Comparison of ENCODE assay signal across 7 cellular contexts in the genomic region with DNA sequence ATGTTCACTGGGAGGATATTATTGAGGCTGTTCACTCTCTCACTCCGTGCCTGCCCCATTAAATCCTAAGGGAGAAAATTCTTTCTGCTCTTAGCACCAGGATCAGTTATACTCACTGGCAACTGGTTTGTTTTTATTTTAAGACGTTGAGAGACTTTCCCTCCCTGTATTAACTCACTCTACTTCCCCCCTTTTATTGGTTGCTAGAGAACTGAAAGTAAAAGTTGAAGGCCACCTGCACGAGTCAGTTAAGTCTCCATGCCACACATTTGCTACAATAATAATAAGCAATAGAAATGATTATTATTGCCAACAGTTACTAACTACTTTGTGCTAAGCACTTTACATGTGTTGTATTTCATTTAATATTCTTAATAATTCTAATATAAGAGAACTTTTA. TPM values are rescaled to one million over a fixed set of nuclear protein-coding genes. Genes with fewer than 3 reads are reported as not detected.
DNase-seq lines count a peak whose midpoint lies in the region; ATAC-seq and TF ChIP-seq lines count a peak whose summit lies in the region.
"Not testable (repeated sequence)": the region's sequence is repeated elsewhere in the genome, so short reads cannot be mapped to it uniquely, and the experiment has no call there.

No MANE protein-coding gene starts in this region.

- H3K4me3 Mint-ChIP-seq in activated CD4-positive, alpha-beta T cell treated with anti-CD3 and anti-CD28 coated beads, Interleukin-2, amount 10 ng/mL, durations not matched to agents 7 days and 5 days = peak overlapping the region; percentile 17

- H3K4me2 ChIP-seq in MM.1S (ENCODE audit: low read depth, low read length) = peak overlapping the region; percentile 50; the same call in 1 of the 2 replicates

- POLR2A ChIA-PET in activated CD4-positive, alpha-beta T cell treated with anti-CD3 and anti-CD28 coated beads, Interleukin-2, amount 10 ng/mL, durations not matched to agents 7 days and 5 days (lab: Charles Lee) = not testable (repeated sequence)

- H3K4me1 ChIP-seq in MM.1S (ENCODE audit: low read length) = not testable (repeated sequence)

- CTCF ChIA-PET in activated CD4-positive, alpha-beta T cell treated with anti-CD3 and anti-CD28 coated beads, Interleukin-2, amount 10 ng/mL, durations not matched to agents 7 days and 5 days (lab: Charles Lee) = not testable (repeated sequence)

- H2AFZ ChIP-seq in MM.1S (ENCODE audit: low read length) = peak overlapping the region; percentile 17; the same call in 1 of the 2 replicates

- not testable (repeated sequence) for H3K9me2 ChIP-seq in MM.1S (replicated peaks; ENCODE audit: insufficient read depth, low read length)

- H3K4me3 ChIP-seq in MM.1S (ENCODE audit: low read length) (peak overlapping the region; percentile 22; the same call in 1 of the 2 replicates), coronary artery (peak overlapping the region; percentile 54)

- not testable (repeated sequence) for H3F3A ChIP-seq in MM.1S (ENCODE audit: insufficient read depth, low read length)

- not testable (repeated sequence) for DNase-seq in MM.1S; activated CD4-positive, alpha-beta T cell treated with anti-CD3 and anti-CD28 coated beads, Interleukin-2, amount 10 ng/mL, durations not matched to agents 7 days and 5 days; coronary artery (ENCODE audit: low spot score)

- H3K79me2 ChIP-seq in MM.1S (ENCODE audit: low read length) = not testable (repeated sequence)

- H3K27ac ChIP-seq in MM.1S (ENCODE audit: low read length); coronary artery: not testable (repeated sequence)

- not testable (repeated sequence) for H3K27ac Mint-ChIP-seq in activated CD4-positive, alpha-beta T cell treated with anti-CD3 and anti-CD28 coated beads, Interleukin-2, amount 10 ng/mL, durations not matched to agents 7 days and 5 days

- not testable (repeated sequence) for H3K9ac ChIP-seq in MM.1S (ENCODE audit: low read length)

- H3K27me3 ChIP-seq in MM.1S (replicated peaks; ENCODE audit: insufficient read depth, low read length) = not testable (repeated sequence)

- H3K9me3 Mint-ChIP-seq in activated CD4-positive, alpha-beta T cell treated with anti-CD3 and anti-CD28 coated beads, Interleukin-2, amount 10 ng/mL, durations not matched to agents 7 days and 5 days = not testable (repeated sequence)

- peak; percentile 67 for ATAC-seq in GM18519 (IDR thresholded peaks at IDR 0.05; ENCODE audit: low FRiP score, unreplicated experiment)
- ATAC-seq in GM19468 (IDR thresholded peaks at IDR 0.05; ENCODE audit: extremely low read depth, unreplicated experiment) = peak; percentile 65
- ATAC-seq in HG02610 (IDR thresholded peaks at IDR 0.05; ENCODE audit: unreplicated experiment) = peak; percentile 68
- ATAC-seq in HG03139 (IDR thresholded peaks at IDR 0.05; ENCODE audit: unreplicated experiment) = peak; percentile 76

- not testable (repeated sequence) for H4K20me1 ChIP-seq in MM.1S (ENCODE audit: insufficient read depth, low read length)

- H3K36me3 ChIP-seq in MM.1S (replicated peaks; ENCODE audit: insufficient read depth, low read length) = not testable (repeated sequence)

- not testable (repeated sequence) for TF ChIP-seq CTCF in MM.1S (IDR thresholded peaks at IDR 0.05; ENCODE audit: low read length); coronary artery (IDR thresholded peaks at IDR 0.05)

- peaks cover 12% of the 10 kb centered on the region for H3K4me1 Mint-ChIP-seq in activated CD4-positive, alpha-beta T cell treated with anti-CD3 and anti-CD28 coated beads, Interleukin-2, amount 10 ng/mL, durations not matched to agents 7 days and 5 days

- not testable (repeated sequence) for H3K27me3 Mint-ChIP-seq in activated CD4-positive, alpha-beta T cell treated with anti-CD3 and anti-CD28 coated beads, Interleukin-2, amount 10 ng/mL, durations not matched to agents 7 days and 5 days

- not testable (repeated sequence) for H3K9me3 ChIP-seq in MM.1S (replicated peaks; ENCODE audit: insufficient read depth, low read length)

- H3K36me3 Mint-ChIP-seq in activated CD4-positive, alpha-beta T cell treated with anti-CD3 and anti-CD28 coated beads, Interleukin-2, amount 10 ng/mL, durations not matched to agents 7 days and 5 days (ENCODE audit: low read depth) = not testable (repeated sequence)

RNA-seq across cellular contexts. Expression of a gene that starts 40.5 kb away (rescaled TPM):
- not detected for total RNA-seq in activated CD4-positive, alpha-beta T cell treated with anti-CD3 and anti-CD28 coated beads, Interleukin-2, amount 10 ng/mL, durations not matched to agents 7 days and 5 days
